In the genomic region with DNA sequence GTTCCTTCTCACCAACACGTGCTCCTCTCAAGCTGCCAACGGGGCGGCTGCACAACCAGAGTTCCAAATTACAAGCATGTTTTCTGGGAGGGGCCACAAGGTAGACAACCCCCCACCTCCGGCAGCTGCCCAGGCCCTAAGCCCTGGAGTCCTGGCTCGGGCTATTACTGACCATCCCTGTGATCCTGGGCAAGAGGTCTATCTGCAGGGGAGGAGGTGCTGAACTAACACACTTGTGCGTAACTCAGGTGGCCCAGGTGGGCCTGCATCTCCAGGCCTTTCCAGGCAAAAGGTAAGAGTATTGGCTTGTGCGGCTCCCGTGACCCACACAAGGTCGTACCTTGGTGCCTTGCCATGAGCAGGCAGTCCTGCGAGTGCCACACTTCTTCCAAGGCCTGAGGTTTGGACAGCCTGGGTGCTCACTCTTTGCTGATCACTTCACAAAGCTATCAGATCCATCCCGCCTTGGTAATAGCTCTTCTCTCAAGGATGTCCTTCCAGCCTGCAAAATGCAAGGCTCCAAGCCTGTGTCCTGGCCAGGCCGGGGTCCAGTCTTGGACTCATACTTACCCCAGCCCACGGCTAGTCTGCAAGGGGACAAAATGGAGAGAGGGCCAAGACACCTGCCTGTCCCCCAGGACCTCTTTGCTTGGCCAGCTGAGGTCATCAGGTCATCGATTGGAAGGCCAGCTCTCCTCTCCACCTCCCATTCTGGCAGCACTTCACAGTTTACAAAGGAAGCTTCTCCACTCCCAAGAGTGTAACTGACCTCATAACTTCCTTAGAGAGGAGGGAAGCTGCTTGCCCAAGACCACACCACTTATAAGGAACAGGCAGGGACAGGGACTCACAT, we compare ENCODE assay signal across 1 cellular context.
TF ChIP-seq lines count a peak whose summit lies in the region.

No MANE protein-coding gene starts in this region.

TF ChIP-seq in HepG2, 621 proteins besides CTCF, POLR2A, EP300 and RAD21:
- TF ChIP-seq RFXANK (CRISPR knock-in tag; IDR thresholded peaks at IDR 0.05) (no peak), ZC3H4 (CRISPR knock-in tag; IDR thresholded peaks at IDR 0.05; ENCODE audit: borderline replicate concordance) (no peak), HMG20B (CRISPR knock-in tag; conservative IDR thresholded peaks at IDR 0.05) (no peak), U2AF1 (optimal IDR thresholded peaks at IDR 0.05; ENCODE audit: low read depth, low read length) (no peak), DR1 (CRISPR knock-in tag; IDR thresholded peaks at IDR 0.05) (no peak), SIX4 (CRISPR knock-in tag; IDR thresholded peaks at IDR 0.05) (no peak), DNMT3B (CRISPR knock-in tag; conservative IDR thresholded peaks at IDR 0.05) (no peak)
- TF ChIP-seq, protein P1, sequence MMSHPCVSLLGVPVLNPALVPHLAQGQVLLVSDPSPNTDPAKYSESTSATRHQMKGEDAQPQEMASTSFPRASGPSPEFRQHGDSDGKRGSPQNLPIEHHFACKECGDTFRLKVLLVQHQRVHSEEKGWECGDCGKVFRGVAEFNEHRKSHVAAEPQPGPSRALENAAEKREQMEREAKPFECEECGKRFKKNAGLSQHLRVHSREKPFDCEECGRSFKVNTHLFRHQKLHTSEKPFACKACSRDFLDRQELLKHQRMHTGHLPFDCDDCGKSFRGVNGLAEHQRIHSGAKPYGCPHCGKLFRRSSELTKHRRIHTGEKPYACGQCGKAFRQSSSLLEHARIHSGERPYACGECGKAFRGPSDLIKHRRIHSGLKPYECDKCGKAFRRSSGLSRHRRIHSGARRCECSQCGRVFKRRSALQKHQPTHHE (CRISPR knock-in tag; IDR thresholded peaks at IDR 0.05; ENCODE audit: borderline replicate concordance), result no peak
